In genomic region chrX:10415704-10416001, GRCh38 we compare ENCODE assay signal across 18 cellular contexts.
A peak's percentile ranks its signal among the peaks of the same experiment; 100 is the strongest.
DNase-seq lines count a peak whose midpoint lies in the region; ATAC-seq, FAIRE-seq and TF ChIP-seq lines count a peak whose summit lies in the region.
"Had no signal": no experiment of that assay in that cellular context is flagged by ENCODE, and none has a peak within 500 bp of the region (broad histone marks: within the 10 kb centered on the region; RNA-seq: fewer than 3 reads in every experiment).

No MANE protein-coding gene starts in this region.

- H3F3A ChIP-seq in GM23248 (ENCODE audit: insufficient read depth): 0 out of 2 replicates have a peak, but pooled peaks cover 8% of the 10 kb centered on the region

- H4K20me1 ChIP-seq in GM23248 (ENCODE audit: insufficient read depth) (no peaks in the 10 kb centered on the region), astrocyte (ENCODE audit: insufficient read depth, low read length) (no peaks in the 10 kb centered on the region)

- WGBS in GM23248 (ENCODE audit: low coverage in 1 of 2, low lambda C conversion rate in 2 of 2, missing lambda C conversion rate in 2 of 2), 2 experiments: 0 to 8% methylated on average over 3 of the region's 3 CpGs
- 0 to 53% methylated on average over 2 to 3 of the region's 3 CpGs for WGBS in gastroesophageal sphincter (ENCODE audit: low coverage in 1 of 2), 2 donors
- 52% methylated on average over 3 of the region's 3 CpGs for WGBS in suprapubic skin

- H3K4me3 ChIP-seq in GM23248: no peak overlapping the region
- H3K4me3 ChIP-seq in astrocyte (ENCODE audit: insufficient read depth, low read depth, low read length): no peak overlapping the region
- no peak overlapping the region for H3K4me3 ChIP-seq in gastroesophageal sphincter
- H3K4me3 ChIP-seq in suprapubic skin: no peak overlapping the region
- H3K4me3 ChIP-seq in ascending aorta: no peak overlapping the region
- H3K4me3 ChIP-seq: coronary artery, psoas muscle had no signal

- TF ChIP-seq EP300 in gastroesophageal sphincter (IDR thresholded peaks at IDR 0.05) (no peak), suprapubic skin (IDR thresholded peaks at IDR 0.05) (no peak)

- peak; percentile 51 for ATAC-seq in gastroesophageal sphincter
- no peak for ATAC-seq in GM21576 (IDR thresholded peaks at IDR 0.05; ENCODE audit: unreplicated experiment)
- ATAC-seq: activated T-helper 17 cell treated with anti-CD3 and anti-CD28 coated beads, Interleukin-2, amount 50 U/mL, for 72 hours; left lobe of liver; psoas muscle; WTC11 had no signal

- peak overlapping the region; percentile 45 for H2AFZ ChIP-seq in GM23248
- H2AFZ ChIP-seq in astrocyte (ENCODE audit: low read depth, low read length): no peak overlapping the region

- no peak overlapping the region for H3K27ac Mint-ChIP-seq in astrocyte (ENCODE audit: unreplicated experiment)
- H3K27ac Mint-ChIP-seq: activated T-helper 17 cell treated with anti-CD3 and anti-CD28 coated beads, Interleukin-2, amount 50 U/mL, for 72 hours; CD4-positive, alpha-beta T cell; T-helper 1 cell treated with Interleukin-12 subunit alpha and Interleukin-12 subunit beta and Interleukin-4 antibody, amounts not matched to agents 30 μg/mL and 1 μg/mL, for 36 hours; WTC11 had no signal

- TF ChIP-seq CTCF in astrocyte (IDR thresholded peaks at IDR 0.05; ENCODE audit: insufficient read depth, low read depth, low read length): no peak
- no peak for TF ChIP-seq CTCF in gastroesophageal sphincter (IDR thresholded peaks at IDR 0.05)
- no peak for TF ChIP-seq CTCF in suprapubic skin (IDR thresholded peaks at IDR 0.05)
- no peak for TF ChIP-seq CTCF in ascending aorta (IDR thresholded peaks at IDR 0.05)

- TF ChIP-seq POLR2A in gastroesophageal sphincter (IDR thresholded peaks at IDR 0.05) (no peak), suprapubic skin (IDR thresholded peaks at IDR 0.05) (no peak)

- H3K27ac ChIP-seq in GM23248: peak overlapping the region; percentile 33
- peak overlapping the region; percentile 60 for H3K27ac ChIP-seq in astrocyte (ENCODE audit: low read depth, low read length)
- no peak overlapping the region for H3K27ac ChIP-seq in gastroesophageal sphincter
- H3K27ac ChIP-seq in suprapubic skin: peak overlapping the region; percentile 38
- H3K27ac ChIP-seq in ascending aorta: no peak overlapping the region
- H3K27ac ChIP-seq: coronary artery, psoas muscle had no signal

- DNase-seq in GM23248: peak; percentile 59
- DNase-seq in astrocyte (ENCODE audit: low read depth): peak; percentile 69
- DNase-seq in suprapubic skin (ENCODE audit: low spot score in 2 of 2): no peak
- no peak for DNase-seq in HPDE6-E6E7 (ENCODE audit: extremely low spot score)
- DNase-seq in ascending aorta (ENCODE audit: low spot score in 2 of 2): no peak
- DNase-seq: activated CD8-positive, alpha-beta memory T cell treated with anti-CD3 and anti-CD28 coated beads for 24 hours; amniotic stem cell; CD4-positive, alpha-beta T cell; NCI-H1694 treated with DMSO at 0.1 percent for 48 hours; psoas muscle; substantia nigra had no signal

- H3K36me3 ChIP-seq in GM23248 (ENCODE audit: low read depth): no peaks in the 10 kb centered on the region
- H3K36me3 ChIP-seq in astrocyte (ENCODE audit: insufficient read depth, low read length): no peaks in the 10 kb centered on the region
- H3K36me3 ChIP-seq in gastroesophageal sphincter: no peaks in the 10 kb centered on the region
- H3K36me3 ChIP-seq in suprapubic skin: no peaks in the 10 kb centered on the region
- no peaks in the 10 kb centered on the region for H3K36me3 ChIP-seq in ascending aorta

- H3K9ac ChIP-seq in GM23248 (no peak overlapping the region), astrocyte (ENCODE audit: low read length) (peak overlapping the region; percentile 30)

- H3K79me2 ChIP-seq in GM23248 (ENCODE audit: insufficient read depth) (no peaks in the 10 kb centered on the region), astrocyte (ENCODE audit: insufficient read depth, low read length) (no peaks in the 10 kb centered on the region)

- no peaks in the 10 kb centered on the region for H3K9me2 ChIP-seq in GM23248 (ENCODE audit: insufficient read depth)

- H3K4me1 ChIP-seq in GM23248 (ENCODE audit: insufficient read depth): peaks cover 20% of the 10 kb centered on the region
- H3K4me1 ChIP-seq in astrocyte (ENCODE audit: insufficient read depth, low read length): peaks cover 16% of the 10 kb centered on the region
- no peaks in the 10 kb centered on the region for H3K4me1 ChIP-seq in gastroesophageal sphincter
- no peaks in the 10 kb centered on the region for H3K4me1 ChIP-seq in suprapubic skin
- no peaks in the 10 kb centered on the region for H3K4me1 ChIP-seq in ascending aorta
- H3K4me1 ChIP-seq: psoas muscle had no signal

- in situ Hi-C loops in GM23248 (cut with MboI): no loop called here

- H3K4me3 Mint-ChIP-seq in astrocyte (ENCODE audit: unreplicated experiment): no peak overlapping the region
- H3K4me3 Mint-ChIP-seq: activated T-helper 17 cell treated with anti-CD3 and anti-CD28 coated beads, Interleukin-2, amount 50 U/mL, for 72 hours; CD4-positive, alpha-beta T cell; T-helper 1 cell treated with Interleukin-12 subunit alpha and Interleukin-12 subunit beta and Interleukin-4 antibody, amounts not matched to agents 30 μg/mL and 1 μg/mL, for 36 hours; WTC11 had no signal

- no peaks in the 10 kb centered on the region for H3K36me3 Mint-ChIP-seq in astrocyte (ENCODE audit: low read depth, unreplicated experiment)
- H3K36me3 Mint-ChIP-seq: WTC11 had no signal

- peak; percentile 95 for FAIRE-seq in astrocyte (lab: Jason Lieb, UNC)

- no peaks in the 10 kb centered on the region for H3K9me3 Mint-ChIP-seq in astrocyte (ENCODE audit: unreplicated experiment)
- H3K9me3 Mint-ChIP-seq: activated T-helper 17 cell treated with anti-CD3 and anti-CD28 coated beads, Interleukin-2, amount 50 U/mL, for 72 hours; CD4-positive, alpha-beta T cell; T-helper 1 cell treated with Interleukin-12 subunit alpha and Interleukin-12 subunit beta and Interleukin-4 antibody, amounts not matched to agents 30 μg/mL and 1 μg/mL, for 36 hours; WTC11 had no signal

- intact Hi-C loops in ascending aorta (cut with DNase I): no loop called here

- H3K27me3 ChIP-seq in GM23248 (replicated peaks; ENCODE audit: insufficient read depth) (no peaks in the 10 kb centered on the region), astrocyte (ENCODE audit: insufficient read depth, low read length) (no peaks in the 10 kb centered on the region), gastroesophageal sphincter (no peaks in the 10 kb centered on the region), suprapubic skin (no peaks in the 10 kb centered on the region), ascending aorta (no peaks in the 10 kb centered on the region)

- H3K4me1 Mint-ChIP-seq in astrocyte (ENCODE audit: low read depth, unreplicated experiment): peaks cover 6% of the 10 kb centered on the region
- H3K4me1 Mint-ChIP-seq: activated T-helper 17 cell treated with anti-CD3 and anti-CD28 coated beads, Interleukin-2, amount 50 U/mL, for 72 hours had no signal

- no peaks in the 10 kb centered on the region for H3K27me3 Mint-ChIP-seq in astrocyte (ENCODE audit: low read depth, unreplicated experiment)
- H3K27me3 Mint-ChIP-seq: activated T-helper 17 cell treated with anti-CD3 and anti-CD28 coated beads, Interleukin-2, amount 50 U/mL, for 72 hours; CD4-positive, alpha-beta T cell had no signal

- H3K4me2 ChIP-seq in GM23248 (ENCODE audit: unreplicated experiment): peak overlapping the region; percentile 43
- H3K4me2 ChIP-seq in astrocyte (ENCODE audit: low read length): peak overlapping the region; percentile 66

- no peaks in the 10 kb centered on the region for H3K9me3 ChIP-seq in GM23248 (ENCODE audit: low read depth)
- H3K9me3 ChIP-seq in astrocyte (ENCODE audit: insufficient read depth, low read depth, low read length): no peaks in the 10 kb centered on the region
- no peaks in the 10 kb centered on the region for H3K9me3 ChIP-seq in gastroesophageal sphincter
- H3K9me3 ChIP-seq in suprapubic skin: no peaks in the 10 kb centered on the region
- no peaks in the 10 kb centered on the region for H3K9me3 ChIP-seq in ascending aorta
- H3K9me3 ChIP-seq: psoas muscle had no signal

Comparison
In these comparisons a context has a peak if more than half of its experiments do, and no peak if none do; other contexts are left out.
1. DNase-seq: peak in GM23248 (single experiment) and astrocyte (single experiment); none in suprapubic skin (0 of 2), HPDE6-E6E7 (single experiment) and ascending aorta (0 of 2).
2. H3K27ac ChIP-seq: peak in GM23248 (single experiment), astrocyte (single experiment) and suprapubic skin (single experiment); none in gastroesophageal sphincter (0 of 4) and ascending aorta (0 of 2).